8 cellular contexts compared by ENCODE assay signal in genomic region chr2:232876071-232876977, GRCh38. TPM values are rescaled to one million over a fixed set of nuclear protein-coding genes. Genes with fewer than 3 reads are reported as not detected.
DNase-seq lines count a peak whose midpoint lies in the region; ATAC-seq and TF ChIP-seq lines count a peak whose summit lies in the region.

No MANE protein-coding gene starts in this region.

- no peak overlapping the region for H3K27ac Mint-ChIP-seq in CD4-positive, alpha-beta memory T cell

- TF ChIP-seq CTCF in HFF-Myc (IDR thresholded peaks at IDR 0.05; ENCODE audit: low read depth, low read length, missing control alignments): no peak
- peak; percentile 19 for TF ChIP-seq CTCF in epithelial cell of esophagus (IDR thresholded peaks at IDR 0.05; ENCODE audit: insufficient read depth, low read depth, low read length, missing control alignments)
- TF ChIP-seq CTCF in mucosa of descending colon (IDR thresholded peaks at IDR 0.05): no peak
- TF ChIP-seq CTCF in upper lobe of right lung (IDR thresholded peaks at IDR 0.05): no peak

- no peaks in the 10 kb centered on the region for H3K36me3 Mint-ChIP-seq in CD4-positive, alpha-beta memory T cell

- POLR2A ChIA-PET in CD4-positive, alpha-beta memory T cell (lab: Charles Lee; ENCODE audit: partially characterized antibody): no interaction called here

- H3K36me3 ChIP-seq in CD4-positive, alpha-beta memory T cell (ENCODE audit: insufficient read depth, low read length): no peaks in the 10 kb centered on the region
- H3K36me3 ChIP-seq in mucosa of descending colon (ENCODE audit: low read depth): no peaks in the 10 kb centered on the region
- no peaks in the 10 kb centered on the region for H3K36me3 ChIP-seq in upper lobe of right lung

- H3K27me3 ChIP-seq in CD4-positive, alpha-beta memory T cell (ENCODE audit: insufficient read depth, low read length): peaks cover 4% of the 10 kb centered on the region
- peaks cover 30% of the 10 kb centered on the region for H3K27me3 ChIP-seq in upper lobe of right lung

- H3K4me3 Mint-ChIP-seq in CD4-positive, alpha-beta memory T cell: peak overlapping the region in 7 of 8 donors; percentile 31 to 76 (median 49)

- H3K4me1 Mint-ChIP-seq in CD4-positive, alpha-beta memory T cell: peaks cover 2 to 14% (median 7%) of the 10 kb centered on the region in 4 donors

- peaks cover 0 to 2% (median 0%) of the 10 kb centered on the region in 8 donors for H3K9me3 Mint-ChIP-seq in CD4-positive, alpha-beta memory T cell

- H3K4me1 ChIP-seq in CD4-positive, alpha-beta memory T cell (ENCODE audit: insufficient read depth, low read length): peaks cover 7% of the 10 kb centered on the region
- H3K4me1 ChIP-seq in mucosa of descending colon (ENCODE audit: low read depth): peaks cover 29% of the 10 kb centered on the region
- H3K4me1 ChIP-seq in upper lobe of right lung: peaks cover 4% of the 10 kb centered on the region

- CTCF ChIA-PET in CD4-positive, alpha-beta memory T cell (lab: Charles Lee; ENCODE audit: partially characterized antibody): no interaction called here

- no peak overlapping the region for H3K27ac ChIP-seq in CD4-positive, alpha-beta memory T cell (ENCODE audit: low read depth, low read length)
- no peak overlapping the region for H3K27ac ChIP-seq in upper lobe of right lung

- H3K4me3 ChIP-seq in CD4-positive, alpha-beta memory T cell (ENCODE audit: low read length in 2 of 2): peak overlapping the region in 1 of 2 donors; percentile 28
- H3K4me3 ChIP-seq in HFF-Myc (replicated peaks; ENCODE audit: low read depth, low read length) (peak overlapping the region; percentile 28; the same call in 1 of the 2 replicates), epithelial cell of esophagus (ENCODE audit: low read length) (peak overlapping the region; percentile 45), mucosa of descending colon (peak overlapping the region; percentile 43), upper lobe of right lung (peak overlapping the region; percentile 38)

- H3K9me3 ChIP-seq in CD4-positive, alpha-beta memory T cell (ENCODE audit: control insufficient read depth in 1 of 2, low read length in 2 of 2): no peaks in the 10 kb centered on the region
- H3K9me3 ChIP-seq in mucosa of descending colon (no peaks in the 10 kb centered on the region), upper lobe of right lung (no peaks in the 10 kb centered on the region)

- DNase-seq in CD4-positive, alpha-beta memory T cell: peak in 4 of 5 donors; percentile 24 to 43 (median 32)
- DNase-seq in HFF-Myc (ENCODE audit: extremely low read depth, low read depth) (no peak), SW480 (ENCODE audit: low spot score) (peak; percentile 45), epithelial cell of esophagus (ENCODE audit: low read depth) (peak; percentile 49), mucosa of descending colon (peak; percentile 75 to 83 (median 80)), upper lobe of right lung (peak; percentile 60), SHP77 treated with DMSO at 0.1 percent for 48 hours (lab: John Stamatoyannopoulos, UW) (no peak), NCI-H2107 (lab: John Stamatoyannopoulos, UW) (no peak)

- intact Hi-C loops in CD4-positive, alpha-beta memory T cell (cut with micrococcal nuclease): no loop called here
- intact Hi-C loops in mucosa of descending colon (cut with DNase I, micrococcal nuclease): no loop called here
- intact Hi-C loops in upper lobe of right lung (cut with DNase I): no loop called here

- ATAC-seq in mucosa of descending colon (peak; percentile 72), upper lobe of right lung (peak; percentile 46)

- peaks cover 13% of the 10 kb centered on the region in 2 donors for H3K27me3 Mint-ChIP-seq in CD4-positive, alpha-beta memory T cell

RNA-seq across cellular contexts. Expression of gene SNORC, which starts 6.3 kb away (rescaled TPM):
- total RNA-seq in CD4-positive, alpha-beta memory T cell: 1 to 10 TPM; 1.4 to 1.5 TPM
- polyA plus RNA-seq in CD4-positive, alpha-beta memory T cell: under 1 TPM in 1 of 2 donors, not detected in 1; 0.14 TPM
- total RNA-seq in mucosa of descending colon: 10 to 100 TPM; 13.3 to 48.1 (median 31.5) TPM
- 0.96 TPM for total RNA-seq in upper lobe of right lung

Comparison
In these comparisons a context has a peak if more than half of its experiments do, and no peak if none do; other contexts are left out.
1. DNase-seq: peak in CD4-positive, alpha-beta memory T cell (4 of 5), SW480 (single experiment), epithelial cell of esophagus (single experiment), mucosa of descending colon (3 of 3) and upper lobe of right lung (single experiment); none in HFF-Myc (single experiment), SHP77 treated with DMSO at 0.1 percent for 48 hours (single experiment) and NCI-H2107 (single experiment).